In genomic region chr1:3553166-3553939, GRCh38 we compare ENCODE assay signal across 16 cellular contexts. TPM values are rescaled to one million over a fixed set of nuclear protein-coding genes. Genes with fewer than 3 reads are reported as not detected.
A peak's percentile ranks its signal among the peaks of the same experiment; 100 is the strongest.
DNase-seq lines count a peak whose midpoint lies in the region; ATAC-seq and TF ChIP-seq lines count a peak whose summit lies in the region.
"Had no signal": no experiment of that assay in that cellular context is flagged by ENCODE, and none has a peak within 500 bp of the region (broad histone marks: within the 10 kb centered on the region; RNA-seq: fewer than 3 reads in every experiment).

No MANE protein-coding gene starts in this region.

- no peaks in the 10 kb centered on the region for H3F3A ChIP-seq in GM23248 (ENCODE audit: insufficient read depth)
- no peaks in the 10 kb centered on the region for H3F3A ChIP-seq in smooth muscle cell (ENCODE audit: low read depth)

- no peaks in the 10 kb centered on the region for H3K9me2 ChIP-seq in GM23248 (ENCODE audit: insufficient read depth)

- DNase-seq in GM23248 (peak; percentile 44), RPMI7951 (ENCODE audit: low read depth) (peak; percentile 57), smooth muscle cell (lab: John Stamatoyannopoulos, UW; ENCODE audit: unreplicated experiment) (peak; percentile 16), NCI-H1105 (lab: John Stamatoyannopoulos, UW) (no peak), amniotic stem cell (lab: John Stamatoyannopoulos, UW) (no peak), NCI-H1930 (lab: John Stamatoyannopoulos, UW) (no peak)
- DNase-seq: activated CD4-positive, alpha-beta T cell treated with anti-CD3 and anti-CD28 coated beads, Interleukin-2, amount 50 U/mL, for 4 hours; activated T-cell treated with anti-CD3 and anti-CD28 coated beads, Interleukin-2, amount 50 U/mL, for 48 hours; CD4-positive, CD25-positive, alpha-beta regulatory T cell; natural killer cell; NCI-H1417 treated with DMSO at 0.1 percent for 48 hours; NCI-H2227 treated with DMSO at 0.1 percent for 48 hours had no signal

- H3K27me3 ChIP-seq in GM23248 (replicated peaks; ENCODE audit: insufficient read depth) (peaks cover 6% of the 10 kb centered on the region; the same call in 1 of the 2 replicates), smooth muscle cell (ENCODE audit: low read depth) (no peaks in the 10 kb centered on the region)

- H3K36me3 ChIP-seq in GM23248 (ENCODE audit: low read depth) (no peaks in the 10 kb centered on the region), smooth muscle cell (ENCODE audit: low read depth) (no peaks in the 10 kb centered on the region)
- H3K36me3 ChIP-seq: SJSA1 had no signal

- ATAC-seq in esophagus mucosa = peak; percentile 66
- ATAC-seq: natural killer cell had no signal

- no peak for TF ChIP-seq CTCF in smooth muscle cell (IDR thresholded peaks at IDR 0.05; ENCODE audit: borderline replicate concordance, insufficient read depth, poor library complexity, severe bottlenecking)

- in situ Hi-C loops in GM23248 (cut with MboI) = no loop called here

- H3K27ac ChIP-seq in GM23248 (no peak overlapping the region), smooth muscle cell (ENCODE audit: low read depth) (no peak overlapping the region)
- H3K27ac ChIP-seq: KMS-11, SJSA1 had no signal

- H3K79me2 ChIP-seq in GM23248 (ENCODE audit: insufficient read depth) = no peaks in the 10 kb centered on the region
- no peaks in the 10 kb centered on the region for H3K79me2 ChIP-seq in smooth muscle cell (ENCODE audit: low read depth)

- H2AFZ ChIP-seq in GM23248 (no peak overlapping the region), smooth muscle cell (ENCODE audit: low read depth) (no peak overlapping the region)

- no peak overlapping the region for H3K9ac ChIP-seq in GM23248
- H3K9ac ChIP-seq in smooth muscle cell (ENCODE audit: low read depth) = no peak overlapping the region
- H3K9ac ChIP-seq: KMS-11 had no signal

- H3K4me1 ChIP-seq in GM23248 (ENCODE audit: insufficient read depth) (no peaks in the 10 kb centered on the region), smooth muscle cell (ENCODE audit: low read depth) (no peaks in the 10 kb centered on the region)

- H3K4me3 ChIP-seq in GM23248 (no peak overlapping the region), smooth muscle cell (no peak overlapping the region)
- H3K4me3 ChIP-seq: lung, SJSA1 had no signal

- no peaks in the 10 kb centered on the region for H4K20me1 ChIP-seq in GM23248 (ENCODE audit: insufficient read depth)
- H4K20me1 ChIP-seq in smooth muscle cell (ENCODE audit: low read depth) = no peaks in the 10 kb centered on the region

- 63 to 67% methylated on average over 21 to 23 of the region's 27 CpGs for WGBS in GM23248 (ENCODE audit: low coverage in 1 of 2, low lambda C conversion rate in 2 of 2, missing lambda C conversion rate in 2 of 2), 2 experiments
- 47% methylated on average over 20 of the region's 27 CpGs for WGBS in smooth muscle cell (ENCODE audit: low lambda C conversion rate)

- H3K9me3 ChIP-seq in GM23248 (ENCODE audit: low read depth) (no peaks in the 10 kb centered on the region), smooth muscle cell (replicated peaks; ENCODE audit: low read depth) (no peaks in the 10 kb centered on the region)
- H3K9me3 ChIP-seq: SJSA1 had no signal

- H3K4me2 ChIP-seq in GM23248 (ENCODE audit: unreplicated experiment) (no peak overlapping the region), smooth muscle cell (peak overlapping the region; percentile 69)
- H3K4me2 ChIP-seq: KMS-11 had no signal

RNA-seq across cellular contexts. Expression of gene MEGF6, which starts 58.0 kb away (rescaled TPM):
- 108 and 129 TPM in 2 replicates for total RNA-seq in GM23248 (2014; rRNA removed; shearing (Covaris generic))
- polyA plus RNA-seq in GM23248 (2016; fragmentation: Nextera tagmentation; extraction: Ambion mirVana) (37.9 and 39.3 TPM in 2 replicates), smooth muscle cell (12.8 and 18.6 TPM in 2 replicates)
- total RNA-seq in RPMI7951 (2014; rRNA removed; shearing (Covaris generic)) = 4.7 and 6.3 TPM in 2 replicates
- total RNA-seq in esophagus mucosa (12.5 TPM), smooth muscle cell (4.8 and 6.5 TPM in 2 replicates)

Comparison
In these comparisons a context has a peak if more than half of its experiments do, and no peak if none do; other contexts are left out.
1. DNase-seq: peak in GM23248 (single experiment), RPMI7951 (single experiment) and smooth muscle cell (single experiment); none in NCI-H1105 (single experiment), amniotic stem cell (single experiment) and NCI-H1930 (0 of 2).